8 cellular contexts compared by ENCODE assay signal in the genomic region with DNA sequence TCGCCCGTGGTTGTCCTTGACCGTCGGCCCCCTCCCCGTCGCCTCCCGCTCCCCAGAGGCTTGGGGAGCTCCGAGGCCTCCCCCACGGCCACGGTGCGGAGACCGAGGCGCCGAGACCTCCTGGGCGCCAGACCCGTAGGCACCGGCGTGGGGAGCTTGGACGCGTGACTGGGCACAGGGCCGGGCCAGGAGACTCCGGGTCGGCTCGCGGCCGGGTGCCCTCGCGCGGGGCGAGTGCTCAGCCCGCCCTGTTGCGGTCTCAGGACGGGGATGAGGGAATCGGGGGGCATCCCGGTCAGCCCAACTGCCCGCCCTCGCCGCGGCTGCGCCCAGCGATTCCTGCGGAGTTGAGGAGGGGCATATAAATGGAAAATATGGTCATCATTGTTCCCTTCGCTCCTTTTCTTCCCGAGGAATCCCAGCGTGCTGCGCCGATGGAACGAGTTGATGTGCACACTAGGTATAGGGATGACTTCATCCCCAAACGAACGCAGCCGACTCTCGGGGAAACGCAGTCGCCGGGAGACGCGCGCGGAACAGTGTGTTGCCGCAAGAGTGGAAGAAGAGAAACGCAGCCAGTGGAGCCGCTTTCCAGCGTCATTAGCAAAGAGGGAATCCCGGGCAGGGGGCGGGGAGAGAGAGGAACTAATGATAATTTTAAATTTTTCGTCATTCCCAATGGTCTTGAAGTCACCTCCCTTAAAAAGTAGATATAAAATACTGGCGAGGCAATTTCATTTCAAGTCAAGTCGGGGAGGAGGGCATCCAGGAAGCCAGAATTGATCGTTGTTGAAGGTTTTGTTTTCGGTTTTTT. TPM values are rescaled to one million over a fixed set of nuclear protein-coding genes. Genes with fewer than 3 reads are reported as not detected.
DNase-seq lines count a peak whose midpoint lies in the region; ATAC-seq and TF ChIP-seq lines count a peak whose summit lies in the region.

No MANE protein-coding gene starts in this region.

- TF ChIP-seq CTCF in brain microvascular endothelial cell (IDR thresholded peaks at IDR 0.05; ENCODE audit: low read depth, low read length, missing control alignments), result no peak

- H3K36me3 ChIP-seq in brain microvascular endothelial cell (replicated peaks) (no peaks in the 10 kb centered on the region), iPS-15b (ENCODE audit: control insufficient read depth, insufficient read depth, low read length) (no peaks in the 10 kb centered on the region)

- H3K9ac ChIP-seq in iPS-15b (ENCODE audit: low read depth, low read length), result peak overlapping the region; percentile 75

- ATAC-seq in HG03442 (IDR thresholded peaks at IDR 0.05; ENCODE audit: unreplicated experiment), result peak; percentile 31
- no peak for ATAC-seq in GM21528 (IDR thresholded peaks at IDR 0.05; ENCODE audit: low FRiP score, unreplicated experiment)

- no peaks in the 10 kb centered on the region for H3K9me3 ChIP-seq in iPS-15b (ENCODE audit: control insufficient read depth, insufficient read depth, low read length)

- peak overlapping the region; percentile 92 for H3K27ac ChIP-seq in brain microvascular endothelial cell

- peak; percentile 44 to 48 for DNase-seq in NCI-H524 (lab: John Stamatoyannopoulos, UW)
- DNase-seq in NCI-H524 treated with DMSO at 0.1 percent for 48 hours (lab: John Stamatoyannopoulos, UW), result no peak
- DNase-seq in RKO (ENCODE audit: low spot score), result peak; percentile 13
- DNase-seq in brain microvascular endothelial cell, result peak; percentile 80
- DNase-seq in renal cortical epithelial cell (ENCODE audit: low read depth), result peak; percentile 33

- H3K4me1 ChIP-seq in iPS-15b (ENCODE audit: control insufficient read depth, insufficient read depth, low read length), result no peaks in the 10 kb centered on the region

- in situ Hi-C loops in brain microvascular endothelial cell (cut with HindIII; ENCODE audit: low pct_ligation_motif_present, low sequenced_read_pairs), result no loop called here

- H3K4me3 ChIP-seq in brain microvascular endothelial cell (ENCODE audit: low read depth, low read length) (peak overlapping the region; percentile 83), iPS-15b (ENCODE audit: low read depth, low read length) (peak overlapping the region; percentile 81)

- H3K27me3 ChIP-seq in brain microvascular endothelial cell (replicated peaks) (no peaks in the 10 kb centered on the region), iPS-15b (ENCODE audit: control insufficient read depth, insufficient read depth, low read length) (no peaks in the 10 kb centered on the region)

RNA-seq across cellular contexts. Expression of a gene that starts 0.7 kb away (rescaled TPM):
- total RNA-seq in renal cortical epithelial cell, result 85.8 and 205 TPM in 2 replicates
